Comparison of ENCODE assay signal across 1 cellular context in the genomic region with DNA sequence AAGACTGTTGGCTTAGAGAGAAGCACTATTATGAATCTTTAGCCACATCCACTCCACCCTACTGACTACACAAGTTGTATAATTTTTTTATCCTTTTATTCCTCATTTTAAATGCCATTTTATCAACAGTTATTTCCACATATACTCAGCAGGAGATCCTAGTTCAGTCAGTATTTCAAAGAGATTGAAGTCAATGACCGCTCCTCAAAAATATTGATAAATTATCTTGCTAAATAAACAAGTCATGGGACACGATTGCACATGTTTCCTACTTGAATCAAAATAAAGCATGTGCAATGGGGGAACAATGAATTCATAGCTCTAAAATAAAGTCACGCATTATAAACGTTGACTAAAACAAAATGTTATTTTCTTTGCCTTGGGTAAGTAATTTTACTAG.
A peak's percentile ranks its signal among the peaks of the same experiment; 100 is the strongest.
TF ChIP-seq lines count a peak whose summit lies in the region.

No MANE protein-coding gene starts in this region.

TF ChIP-seq in liver, 16 proteins besides CTCF, POLR2A, EP300 and RAD21 (continued from another document):
- TF ChIP-seq, protein P1, sequence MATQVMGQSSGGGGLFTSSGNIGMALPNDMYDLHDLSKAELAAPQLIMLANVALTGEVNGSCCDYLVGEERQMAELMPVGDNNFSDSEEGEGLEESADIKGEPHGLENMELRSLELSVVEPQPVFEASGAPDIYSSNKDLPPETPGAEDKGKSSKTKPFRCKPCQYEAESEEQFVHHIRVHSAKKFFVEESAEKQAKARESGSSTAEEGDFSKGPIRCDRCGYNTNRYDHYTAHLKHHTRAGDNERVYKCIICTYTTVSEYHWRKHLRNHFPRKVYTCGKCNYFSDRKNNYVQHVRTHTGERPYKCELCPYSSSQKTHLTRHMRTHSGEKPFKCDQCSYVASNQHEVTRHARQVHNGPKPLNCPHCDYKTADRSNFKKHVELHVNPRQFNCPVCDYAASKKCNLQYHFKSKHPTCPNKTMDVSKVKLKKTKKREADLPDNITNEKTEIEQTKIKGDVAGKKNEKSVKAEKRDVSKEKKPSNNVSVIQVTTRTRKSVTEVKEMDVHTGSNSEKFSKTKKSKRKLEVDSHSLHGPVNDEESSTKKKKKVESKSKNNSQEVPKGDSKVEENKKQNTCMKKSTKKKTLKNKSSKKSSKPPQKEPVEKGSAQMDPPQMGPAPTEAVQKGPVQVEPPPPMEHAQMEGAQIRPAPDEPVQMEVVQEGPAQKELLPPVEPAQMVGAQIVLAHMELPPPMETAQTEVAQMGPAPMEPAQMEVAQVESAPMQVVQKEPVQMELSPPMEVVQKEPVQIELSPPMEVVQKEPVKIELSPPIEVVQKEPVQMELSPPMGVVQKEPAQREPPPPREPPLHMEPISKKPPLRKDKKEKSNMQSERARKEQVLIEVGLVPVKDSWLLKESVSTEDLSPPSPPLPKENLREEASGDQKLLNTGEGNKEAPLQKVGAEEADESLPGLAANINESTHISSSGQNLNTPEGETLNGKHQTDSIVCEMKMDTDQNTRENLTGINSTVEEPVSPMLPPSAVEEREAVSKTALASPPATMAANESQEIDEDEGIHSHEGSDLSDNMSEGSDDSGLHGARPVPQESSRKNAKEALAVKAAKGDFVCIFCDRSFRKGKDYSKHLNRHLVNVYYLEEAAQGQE (IDR thresholded peaks at IDR 0.05) = peak; percentile 17
- TF ChIP-seq TAF1 (conservative IDR thresholded peaks at IDR 0.05) = no peak
- TF ChIP-seq, protein P2, sequence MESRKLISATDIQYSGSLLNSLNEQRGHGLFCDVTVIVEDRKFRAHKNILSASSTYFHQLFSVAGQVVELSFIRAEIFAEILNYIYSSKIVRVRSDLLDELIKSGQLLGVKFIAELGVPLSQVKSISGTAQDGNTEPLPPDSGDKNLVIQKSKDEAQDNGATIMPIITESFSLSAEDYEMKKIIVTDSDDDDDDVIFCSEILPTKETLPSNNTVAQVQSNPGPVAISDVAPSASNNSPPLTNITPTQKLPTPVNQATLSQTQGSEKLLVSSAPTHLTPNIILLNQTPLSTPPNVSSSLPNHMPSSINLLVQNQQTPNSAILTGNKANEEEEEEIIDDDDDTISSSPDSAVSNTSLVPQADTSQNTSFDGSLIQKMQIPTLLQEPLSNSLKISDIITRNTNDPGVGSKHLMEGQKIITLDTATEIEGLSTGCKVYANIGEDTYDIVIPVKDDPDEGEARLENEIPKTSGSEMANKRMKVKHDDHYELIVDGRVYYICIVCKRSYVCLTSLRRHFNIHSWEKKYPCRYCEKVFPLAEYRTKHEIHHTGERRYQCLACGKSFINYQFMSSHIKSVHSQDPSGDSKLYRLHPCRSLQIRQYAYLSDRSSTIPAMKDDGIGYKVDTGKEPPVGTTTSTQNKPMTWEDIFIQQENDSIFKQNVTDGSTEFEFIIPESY (IDR thresholded peaks at IDR 0.05) = no peak
- peak; percentile 53 to 72 for TF ChIP-seq RXRA (IDR thresholded peaks at IDR 0.05)
- peak; percentile 43 for TF ChIP-seq YY1 (IDR thresholded peaks at IDR 0.05)
- peak in 1 of 2 donors; percentile 51 for TF ChIP-seq JUND (IDR thresholded peaks at IDR 0.05)
- peak; percentile 20 for TF ChIP-seq FOXA1 (IDR thresholded peaks at IDR 0.05)
- TF ChIP-seq, protein P3, sequence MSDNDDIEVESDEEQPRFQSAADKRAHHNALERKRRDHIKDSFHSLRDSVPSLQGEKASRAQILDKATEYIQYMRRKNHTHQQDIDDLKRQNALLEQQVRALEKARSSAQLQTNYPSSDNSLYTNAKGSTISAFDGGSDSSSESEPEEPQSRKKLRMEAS (IDR thresholded peaks at IDR 0.05) = no peak
- no peak for TF ChIP-seq SP1 (IDR thresholded peaks at IDR 0.05)
- TF ChIP-seq GABPA (IDR thresholded peaks at IDR 0.05 in 1 of 2, conservative IDR thresholded peaks at IDR 0.05 in 1 of 2) = no peak
- peak in 1 of 2 donors; percentile 54 for TF ChIP-seq HNF4A (conservative IDR thresholded peaks at IDR 0.05)
- TF ChIP-seq NR2F2 (IDR thresholded peaks at IDR 0.05) = no peak
- TF ChIP-seq FOXA2 (IDR thresholded peaks at IDR 0.05) = peak; percentile 9
TF ChIP-seq in liver: peak in this region for 7.
